Comparison of ENCODE assay signal across 16 cellular contexts in genomic region chr9:114427644-114428043, GRCh38. TPM values are rescaled to one million over a fixed set of nuclear protein-coding genes. Genes with fewer than 3 reads are reported as not detected.
A peak's percentile ranks its signal among the peaks of the same experiment; 100 is the strongest.
DNase-seq lines count a peak whose midpoint lies in the region; ATAC-seq, FAIRE-seq and TF ChIP-seq lines count a peak whose summit lies in the region.
"Had no signal": no experiment of that assay in that cellular context is flagged by ENCODE, and none has a peak within 500 bp of the region (broad histone marks: within the 10 kb centered on the region; RNA-seq: fewer than 3 reads in every experiment).

No MANE protein-coding gene starts in this region.

- no peak overlapping the region for H3K27ac ChIP-seq in right atrium auricular region
- H3K27ac ChIP-seq in H1 (ENCODE audit: low read depth, low read length): no peak overlapping the region
- H3K27ac ChIP-seq in spleen: no peak overlapping the region
- H3K27ac ChIP-seq: A549, GM23248 had no signal

- H3K56ac ChIP-seq in H1 (replicated peaks; ENCODE audit: insufficient read length, low read depth, low read length): no peak overlapping the region

- H3K4me3 ChIP-seq in right atrium auricular region (no peak overlapping the region), H1 (ENCODE audit: extremely low read depth in 1 of 4, insufficient read depth in 2 of 4, low read depth in 3 of 4, low read length in 4 of 4) (no peak overlapping the region), spleen (no peak overlapping the region), HAP-1 (no peak overlapping the region)
- H3K4me3 ChIP-seq: A549, GM23248 had no signal

- H2AFZ ChIP-seq in H1 (ENCODE audit: low read length): no peak overlapping the region
- H2AFZ ChIP-seq: GM23248 had no signal

- H3K4me1 ChIP-seq in right atrium auricular region (no peaks in the 10 kb centered on the region), H1 (replicated peaks in 1 of 4; ENCODE audit: control insufficient read depth in 3 of 4, insufficient read depth in 4 of 4, low read length in 3 of 4) (peaks cover 0 to 9% (median 4%) of the 10 kb centered on the region in 4 experiments; a peak in 3 of 7 replicates), spleen (peaks cover 0 to 4% (median 0%) of the 10 kb centered on the region in 6 donors), HAP-1 (no peaks in the 10 kb centered on the region)
- H3K4me1 ChIP-seq: A549, Caco-2 had no signal

- no peak overlapping the region for H3K4me2 ChIP-seq in H1 (ENCODE audit: insufficient read depth in 1 of 2, low read depth in 2 of 2, low read length in 2 of 2)
- H3K4me2 ChIP-seq: A549 had no signal

- no peak for FAIRE-seq in H1 (lab: Jason Lieb, UNC)
- FAIRE-seq: A549, G401.6, GM12892 had no signal

- H3K9me3 ChIP-seq in right atrium auricular region: no peaks in the 10 kb centered on the region
- H3K9me3 ChIP-seq in H1 (ENCODE audit: insufficient read depth in 2 of 2, low read depth in 1 of 2, low read length in 1 of 2): no peaks in the 10 kb centered on the region
- H3K9me3 ChIP-seq in spleen: no peaks in the 10 kb centered on the region
- no peaks in the 10 kb centered on the region for H3K9me3 ChIP-seq in HAP-1
- H3K9me3 ChIP-seq: A549, Caco-2 had no signal

- peaks cover 0 to 2% of the 10 kb centered on the region in 2 experiments for H4K20me1 ChIP-seq in H1 (replicated peaks in 1 of 2; ENCODE audit: control insufficient read depth in 1 of 2, insufficient read depth in 2 of 2, low read length in 2 of 2)

- H3K36me3 ChIP-seq in right atrium auricular region: no peaks in the 10 kb centered on the region
- no peaks in the 10 kb centered on the region for H3K36me3 ChIP-seq in H1 (ENCODE audit: control insufficient read depth in 2 of 4, insufficient read depth in 4 of 4, low read length in 3 of 4)
- peaks cover 0 to 22% (median 0%) of the 10 kb centered on the region in 6 donors for H3K36me3 ChIP-seq in spleen
- H3K36me3 ChIP-seq in HAP-1 (replicated peaks): no peaks in the 10 kb centered on the region

- H3K18ac ChIP-seq in H1 (ENCODE audit: extremely low read depth, low read length): no peak overlapping the region

- no peak overlapping the region for H2BK12ac ChIP-seq in H1 (ENCODE audit: low read depth, low read length)

- CTCF ChIA-PET in H1 (lab: Charles Lee; ENCODE audit: partially characterized antibody): interaction anchor here (1.4 to 22.5 kb wide), 8 partner anchors 5 to 479 kb away, joined by 3 to 271 read pairs (median 42); partner anchors contain the start of genes TEX53 and WHRN

- H3K9ac ChIP-seq in H1 (replicated peaks in 1 of 4; ENCODE audit: extremely low read depth in 1 of 4, low read depth in 3 of 4, low read length in 3 of 4): no peak overlapping the region
- H3K9ac ChIP-seq: GM23248 had no signal

- 93% methylated on average over 4 of the region's 4 CpGs; no CpG with 5 or more reads in 1 of the 2 experiments for WGBS in H1 (ENCODE audit: extremely low coverage in 1 of 2, insufficient coverage in 1 of 2, insufficient read length in 1 of 2, insufficient replicate concordance in 2 of 2, low coverage in 1 of 2, low lambda C conversion rate in 2 of 2, missing lambda C conversion rate in 1 of 2), 2 experiments
- WGBS in spleen, 5 donors: 79 to 98% (median 89%) methylated on average over 4 of the region's 4 CpGs

- 0 out of 2 replicates have a peak overlapping the region, but pooled peaks have one; percentile 60 for H2BK5ac ChIP-seq in H1 (ENCODE audit: low read depth, low read length)

- TF ChIP-seq RAD21 in H1 (IDR thresholded peaks at IDR 0.05 in 1 of 2, conservative IDR thresholded peaks at IDR 0.05 in 1 of 2; ENCODE audit: low read depth in 2 of 2, low read length in 2 of 2): no peak

- DNase-seq in cardiac septum (ENCODE audit: low spot score) (peak; percentile 33), right atrium auricular region (ENCODE audit: low spot score) (no peak), H1 (ENCODE audit: low read depth in 1 of 2, low spot score in 2 of 2) (no peak), spleen (peak; percentile 22), HAP-1 (ENCODE audit: low spot score in 2 of 2) (no peak)
- DNase-seq: 8988T; CD4-positive, alpha-beta memory T cell; DMS153; DND-41; GM23248; HCEC 1CT had no signal

- POLR2A ChIA-PET in H1 (lab: Charles Lee; ENCODE audit: partially characterized antibody): interaction anchor here (1.3 kb wide), 1 partner anchor 101 kb away, joined by 3 read pairs; no protein-coding TSS in a partner anchor

- no peak overlapping the region for H2BK15ac ChIP-seq in H1 (ENCODE audit: low read length)

- H3K23ac ChIP-seq in H1 (ENCODE audit: insufficient read length): no peak overlapping the region

- in situ Hi-C loops in HAP-1 (cut with MboI; ENCODE audit: low sequenced_read_pairs): no loop called here

- H2AK5ac ChIP-seq in H1 (ENCODE audit: low read depth, low read length): no peak overlapping the region

- H2BK20ac ChIP-seq in H1 (ENCODE audit: low read length): no peak overlapping the region

- ATAC-seq in HG03439 (IDR thresholded peaks at IDR 0.05; ENCODE audit: unreplicated experiment): no peak
- ATAC-seq: A549 had no signal

- TF ChIP-seq CTCF in right atrium auricular region (IDR thresholded peaks at IDR 0.05) (no peak), H1 (IDR thresholded peaks at IDR 0.05; ENCODE audit: control extremely low read depth in 1 of 3, insufficient read depth in 1 of 3, low read depth in 1 of 3, low read length in 3 of 3) (no peak), spleen (IDR thresholded peaks at IDR 0.05 in 8 of 11, conservative IDR thresholded peaks at IDR 0.05 in 3 of 11) (no peak)

- H3K27me3 ChIP-seq in right atrium auricular region (no peaks in the 10 kb centered on the region), H1 (replicated peaks in 1 of 4; ENCODE audit: control insufficient read depth in 3 of 4, extremely low read depth in 1 of 4, insufficient read depth in 3 of 4, low read length in 3 of 4) (no peaks in the 10 kb centered on the region; a peak in 1 of 7 replicates), spleen (replicated peaks in 1 of 7) (no peaks in the 10 kb centered on the region), HAP-1 (ENCODE audit: low read depth) (no peaks in the 10 kb centered on the region)

- H3K79me2 ChIP-seq in H1 (ENCODE audit: control insufficient read depth in 1 of 2, insufficient read depth in 2 of 2, low read length in 2 of 2): no peaks in the 10 kb centered on the region

- no peak overlapping the region for H4K5ac ChIP-seq in H1 (ENCODE audit: insufficient read length, low read depth, low read length)

- no peak overlapping the region for H3K14ac ChIP-seq in H1 (ENCODE audit: insufficient read length)

- H3K23me2 ChIP-seq in H1 (ENCODE audit: low read depth, low read length): no peaks in the 10 kb centered on the region

- no peak for TF ChIP-seq EP300 in H1 (IDR thresholded peaks at IDR 0.05; ENCODE audit: borderline replicate concordance in 1 of 2, low read depth in 2 of 2, low read length in 2 of 2)

- H4K91ac ChIP-seq in H1 (replicated peaks; ENCODE audit: insufficient read length, low read length): no peak overlapping the region

- no peaks in the 10 kb centered on the region for H3K79me1 ChIP-seq in H1 (ENCODE audit: low read depth, low read length)

- H3K4ac ChIP-seq in H1 (replicated peaks; ENCODE audit: insufficient read length, low read depth, low read length): no peak overlapping the region

- no peak overlapping the region for H4K8ac ChIP-seq in H1 (ENCODE audit: extremely low read depth, insufficient read depth, low read length)

- intact Hi-C loops in cardiac septum (cut with DNase I): no loop called here
- intact Hi-C loops in spleen (cut with DNase I; ENCODE audit: low total_unique reads): no loop called here

- TF ChIP-seq POLR2A in H1 (IDR thresholded peaks at IDR 0.05; ENCODE audit: control extremely low read depth in 1 of 2, low read depth in 2 of 2, low read length in 2 of 2): no peak
- TF ChIP-seq POLR2A in spleen (IDR thresholded peaks at IDR 0.05): no peak

- H2BK120ac ChIP-seq in H1 (replicated peaks; ENCODE audit: low read depth, low read length): no peak overlapping the region

TF ChIP-seq in H1, 55 proteins besides CTCF, POLR2A, EP300 and RAD21 (continues in another document):
- TF ChIP-seq PHF8 (conservative IDR thresholded peaks at IDR 0.05; ENCODE audit: low read depth, low read length) (no peak), BCL11A (IDR thresholded peaks at IDR 0.05; ENCODE audit: low read depth in 2 of 2, low read length in 2 of 2) (no peak), KDM4A (IDR thresholded peaks at IDR 0.05; ENCODE audit: low read depth, low read length, severe bottlenecking) (no peak), KDM5A (IDR thresholded peaks at IDR 0.05; ENCODE audit: low read length) (no peak), SRF (IDR thresholded peaks at IDR 0.05; ENCODE audit: low read depth, low read length) (no peak), BACH1 (IDR thresholded peaks at IDR 0.05; ENCODE audit: low read length) (no peak), EGR1 (IDR thresholded peaks at IDR 0.05; ENCODE audit: borderline replicate concordance, low read depth, low read length) (no peak), SAP30 (IDR thresholded peaks at IDR 0.05; ENCODE audit: insufficient read depth, insufficient replicate concordance, low read length) (no peak), HDAC6 (IDR thresholded peaks at IDR 0.05; ENCODE audit: low read depth, low read length) (no peak), POLR2AphosphoS5 (IDR thresholded peaks at IDR 0.05; ENCODE audit: low read depth, low read length) (no peak), CREB1 (IDR thresholded peaks at IDR 0.05) (no peak), SUZ12 (IDR thresholded peaks at IDR 0.05; ENCODE audit: low read length) (no peak), TCF12 (IDR thresholded peaks at IDR 0.05; ENCODE audit: low read depth, low read length) (no peak), BRCA1 (IDR thresholded peaks at IDR 0.05; ENCODE audit: low read depth, low read length) (no peak), TAF1 (IDR thresholded peaks at IDR 0.05; ENCODE audit: low read depth, low read length) (no peak), TBP (IDR thresholded peaks at IDR 0.05; ENCODE audit: low read depth, low read length) (no peak)

RNA-seq across cellular contexts. Expression of gene AKNA, which starts 39.9 kb away (rescaled TPM):
- total RNA-seq in cardiac septum (4.5 TPM), right atrium auricular region (1 to 10 TPM; 3.1 to 7.8 TPM), spleen (100 to 1,000 TPM; 198 to 324 (median 238) TPM)
- 25.9 and 27.4 TPM in 2 replicates for total RNA-seq in H1 (2021; fragmentation: NEBNext Ultra II Directional; extraction: Animal tissue kit (Norgen Biotek cat#: 25700))
- polyA plus RNA-seq in H1 (2011; rRNA removed) (21.0 and 28.3 TPM in 2 replicates), spleen (100 to 1,000 TPM in 2 of 3 donors, 10 to 100 TPM in 1; 92.9 to 129 (median 124) TPM)
- 18.3 TPM for polyA plus RNA-seq in H1 (2011; cell fraction: cytosol; rRNA removed)
- 62.7 TPM for polyA plus RNA-seq in H1 (2011; cell fraction: nucleus; rRNA removed)
- polyA plus RNA-seq in H1 (2012, experiment 1 of 2): 16.3 to 28.1 TPM (median 25.3 TPM) in 4 replicates
- polyA plus RNA-seq in H1 (2012, experiment 2 of 2): 16.4 TPM
- polyA plus RNA-seq in H1 (2013, experiment 1 of 2): 16.0 TPM
- polyA plus RNA-seq in H1 (2013, experiment 2 of 2): 15.2 TPM
- 21.8 and 26.9 TPM in 2 replicates for polyA minus RNA-seq in H1 (2011; rRNA and poly(A)+ RNA removed)
- 32.5 TPM for polyA minus RNA-seq in H1 (2011; cell fraction: cytosol; rRNA and poly(A)+ RNA removed)
- polyA minus RNA-seq in H1 (2011; cell fraction: nucleus; rRNA and poly(A)+ RNA removed): 36.8 TPM

Comparison
In these comparisons a context has a peak if more than half of its experiments do, and no peak if none do; other contexts are left out.
1. DNase-seq: peak in cardiac septum (single experiment) and spleen (single experiment); none in right atrium auricular region (single experiment), H1 (0 of 2) and HAP-1 (0 of 2).